ENCODE assay signal across 14 cellular contexts in genomic region chr3:81516042-81516441, GRCh38.
DNase-seq lines count a peak whose midpoint lies in the region; ATAC-seq and TF ChIP-seq lines count a peak whose summit lies in the region.
"Had no signal": no experiment of that assay in that cellular context is flagged by ENCODE, and none has a peak within 500 bp of the region (broad histone marks: within the 10 kb centered on the region; RNA-seq: fewer than 3 reads in every experiment).

No MANE protein-coding gene starts in this region.

- H3K4me3 ChIP-seq in gastroesophageal sphincter, result no peak overlapping the region
- H3K4me3 ChIP-seq: BLaER1 treated with 17β-estradiol and CSF1 and Interleukin-3, amounts not matched to agents 10 nM and 100 nM had no signal

- TF ChIP-seq EP300 in gastroesophageal sphincter (IDR thresholded peaks at IDR 0.05), result no peak

- no peak for TF ChIP-seq POLR2A in gastroesophageal sphincter (IDR thresholded peaks at IDR 0.05)

- no peak for TF ChIP-seq CTCF in gastroesophageal sphincter (IDR thresholded peaks at IDR 0.05)

- 50 to 75% methylated on average over 1 of the region's 1 CpG for WGBS in gastroesophageal sphincter (ENCODE audit: low coverage in 1 of 2), 2 donors

- DNase-seq in NCI-H2171 treated with DMSO at 0.1 percent for 48 hours (lab: John Stamatoyannopoulos, UW) (peak; percentile 4), NCI-H2171 (lab: John Stamatoyannopoulos, UW) (no peak), fibroblast of gingiva (ENCODE audit: low read depth) (peak; percentile 41), myocyte (ENCODE audit: low read depth) (peak; percentile 31), pons (ENCODE audit: low spot score) (no peak)
- DNase-seq: ACHN; CD4-positive, CD25-positive, alpha-beta regulatory T cell; DMS79; GOT3; H9 had no signal

- H3K27ac ChIP-seq in gastroesophageal sphincter, result no peak overlapping the region
- H3K27ac ChIP-seq: BLaER1 treated with 17β-estradiol and CSF1 and Interleukin-3, amounts not matched to agents 10 nM and 100 nM had no signal

- H3K9me3 ChIP-seq in gastroesophageal sphincter, result no peaks in the 10 kb centered on the region
- H3K9me3 ChIP-seq: BLaER1 treated with 17β-estradiol and CSF1 and Interleukin-3, amounts not matched to agents 10 nM and 100 nM had no signal

- H3K4me1 ChIP-seq in gastroesophageal sphincter, result no peaks in the 10 kb centered on the region
- H3K4me1 ChIP-seq: BLaER1 treated with 17β-estradiol and CSF1 and Interleukin-3, amounts not matched to agents 10 nM and 100 nM had no signal

- H3K27me3 ChIP-seq in gastroesophageal sphincter, result no peaks in the 10 kb centered on the region
- H3K27me3 ChIP-seq: BLaER1 treated with 17β-estradiol and CSF1 and Interleukin-3, amounts not matched to agents 10 nM and 100 nM had no signal

- H3K36me3 ChIP-seq in gastroesophageal sphincter, result no peaks in the 10 kb centered on the region

- ATAC-seq in GM18870 (IDR thresholded peaks at IDR 0.05; ENCODE audit: unreplicated experiment) (no peak), HG03520 (IDR thresholded peaks at IDR 0.05; ENCODE audit: unreplicated experiment) (no peak), gastroesophageal sphincter (no peak)

Comparison
In these comparisons a context has a peak if more than half of its experiments do, and no peak if none do; other contexts are left out.
1. DNase-seq: peak in NCI-H2171 treated with DMSO at 0.1 percent for 48 hours (single experiment), fibroblast of gingiva (single experiment) and myocyte (single experiment); none in NCI-H2171 (single experiment) and pons (single experiment).